Comparison of ENCODE assay signal across 12 cellular contexts in genomic region chr17:2390199-2390880, GRCh38. TPM values are rescaled to one million over a fixed set of nuclear protein-coding genes. Genes with fewer than 3 reads are reported as not detected.
DNase-seq lines count a peak whose midpoint lies in the region; ATAC-seq, FAIRE-seq and TF ChIP-seq lines count a peak whose summit lies in the region.
"Had no signal": no experiment of that assay in that cellular context is flagged by ENCODE, and none has a peak within 500 bp of the region (broad histone marks: within the 10 kb centered on the region; RNA-seq: fewer than 3 reads in every experiment).

No MANE protein-coding gene starts in this region.

- POLR2A ChIA-PET in activated CD8-positive, alpha-beta T cell treated with anti-CD3 and anti-CD28 coated beads for 36 hours (lab: Charles Lee), result interaction anchor here (1.2 to 3.5 kb wide), 5 partner anchors 8 to 296 kb away, joined by 4 to 61 read pairs (median 22); partner anchors contain the start of genes MNT, SGSM2 and TSR1

- no peaks in the 10 kb centered on the region for H3K27me3 ChIP-seq in smooth muscle cell (ENCODE audit: low read depth)

- FAIRE-seq in kidney (lab: Jason Lieb, UNC), result no peak
- FAIRE-seq: A549 had no signal

- CTCF ChIA-PET in activated CD8-positive, alpha-beta T cell treated with anti-CD3 and anti-CD28 coated beads for 36 hours (lab: Charles Lee), result interaction anchor here (1.3 to 5.2 kb wide), 2 partner anchors 11 to 26 kb away, joined by 3 to 54 read pairs; no protein-coding TSS in a partner anchor

- peak overlapping the region; percentile 47 for H3K4me3 Mint-ChIP-seq in T-helper 2 cell treated with Interferon-gamma antibody and Interleukin-4, amounts not matched to agents 5 μg/mL and 100 μg/mL, for 36 hours
- H3K4me3 Mint-ChIP-seq in activated CD8-positive, alpha-beta T cell treated with anti-CD3 and anti-CD28 coated beads for 36 hours, result peak overlapping the region; percentile 45
- peak overlapping the region in 1 of 2 donors; percentile 93 for H3K4me3 Mint-ChIP-seq in stimulated activated naive B cell treated with anti-CD40 and anti-IgM and Interleukin-4, amounts not matched to agents 10 μg/mL and 1 μg/mL and 100 μg/mL, for 72 hours

- ATAC-seq in activated CD8-positive, alpha-beta T cell treated with anti-CD3 and anti-CD28 coated beads for 36 hours, result no peak
- ATAC-seq in stimulated activated naive B cell treated with anti-CD40 and anti-IgM and Interleukin-4, amounts not matched to agents 10 μg/mL and 1 μg/mL and 100 μg/mL, for 72 hours (replicated peaks), result no peak
- ATAC-seq: A549 had no signal

- TF ChIP-seq CTCF in activated CD8-positive, alpha-beta T cell treated with anti-CD3 and anti-CD28 coated beads for 36 hours (IDR thresholded peaks at IDR 0.05), result no peak
- TF ChIP-seq CTCF in kidney (IDR thresholded peaks at IDR 0.05; ENCODE audit: borderline replicate concordance, extremely low read depth, insufficient read depth), result no peak
- TF ChIP-seq CTCF in smooth muscle cell (IDR thresholded peaks at IDR 0.05; ENCODE audit: borderline replicate concordance, insufficient read depth, poor library complexity, severe bottlenecking), result no peak

- H2AFZ ChIP-seq in smooth muscle cell (ENCODE audit: low read depth), result no peak overlapping the region

- no peak overlapping the region for H3K9ac ChIP-seq in kidney (ENCODE audit: low read length in 2 of 2)
- no peak overlapping the region for H3K9ac ChIP-seq in smooth muscle cell (ENCODE audit: low read depth)

- intact Hi-C loops in activated CD8-positive, alpha-beta T cell treated with anti-CD3 and anti-CD28 coated beads for 36 hours (cut with micrococcal nuclease), result no loop called here
- intact Hi-C loops in kidney (cut with DNase I), result no loop called here

- no peak for DNase-seq in T-helper 2 cell treated with Interferon-gamma antibody and Interleukin-4, amounts not matched to agents 5 μg/mL and 100 μg/mL, for 36 hours (ENCODE audit: low spot score)
- DNase-seq in T-helper 2 cell, result no peak
- DNase-seq in activated CD8-positive, alpha-beta T cell treated with anti-CD3 and anti-CD28 coated beads for 36 hours, result no peak
- DNase-seq in kidney, result peak; percentile 71
- no peak for DNase-seq in stimulated activated naive B cell treated with anti-CD40 and anti-IgM and Interleukin-4, amounts not matched to agents 10 μg/mL and 1 μg/mL and 100 μg/mL, for 72 hours
- no peak for DNase-seq in HuH-7.5 (ENCODE audit: low spot score)
- no peak for DNase-seq in smooth muscle cell (lab: John Stamatoyannopoulos, UW; ENCODE audit: unreplicated experiment)
- no peak for DNase-seq in activated CD4-positive, alpha-beta T cell treated with anti-CD3 and anti-CD28 coated beads, Interleukin-2, amount 50 U/mL, for 48 hours
- DNase-seq: activated CD4-positive, CD25-positive, alpha-beta regulatory T cell; NCI-H1694 treated with DMSO at 0.1 percent for 48 hours had no signal

- H3K27ac ChIP-seq in kidney (ENCODE audit: low read depth in 2 of 2, low read length in 2 of 2) (no peak overlapping the region), smooth muscle cell (ENCODE audit: low read depth) (no peak overlapping the region)

- peaks cover 48% of the 10 kb centered on the region for H3K79me2 ChIP-seq in smooth muscle cell (ENCODE audit: low read depth)

- WGBS in smooth muscle cell (ENCODE audit: low lambda C conversion rate), result 95% methylated on average over 12 of the region's 12 CpGs

- peaks cover 25% of the 10 kb centered on the region for H3F3A ChIP-seq in smooth muscle cell (ENCODE audit: low read depth)

- no peaks in the 10 kb centered on the region for H3K27me3 Mint-ChIP-seq in T-helper 2 cell treated with Interferon-gamma antibody and Interleukin-4, amounts not matched to agents 5 μg/mL and 100 μg/mL, for 36 hours (ENCODE audit: low read depth)
- H3K27me3 Mint-ChIP-seq in activated CD8-positive, alpha-beta T cell treated with anti-CD3 and anti-CD28 coated beads for 36 hours, result no peaks in the 10 kb centered on the region
- no peaks in the 10 kb centered on the region for H3K27me3 Mint-ChIP-seq in stimulated activated naive B cell treated with anti-CD40 and anti-IgM and Interleukin-4, amounts not matched to agents 10 μg/mL and 1 μg/mL and 100 μg/mL, for 72 hours

- no peak overlapping the region for H3K4me2 ChIP-seq in smooth muscle cell
- H3K4me2 ChIP-seq: A549 had no signal

- no peaks in the 10 kb centered on the region for H3K9me3 Mint-ChIP-seq in T-helper 2 cell treated with Interferon-gamma antibody and Interleukin-4, amounts not matched to agents 5 μg/mL and 100 μg/mL, for 36 hours
- H3K9me3 Mint-ChIP-seq in activated CD8-positive, alpha-beta T cell treated with anti-CD3 and anti-CD28 coated beads for 36 hours, result no peaks in the 10 kb centered on the region
- no peaks in the 10 kb centered on the region for H3K9me3 Mint-ChIP-seq in stimulated activated naive B cell treated with anti-CD40 and anti-IgM and Interleukin-4, amounts not matched to agents 10 μg/mL and 1 μg/mL and 100 μg/mL, for 72 hours

- H3K4me1 ChIP-seq in kidney (ENCODE audit: control insufficient read depth in 1 of 2, insufficient read depth in 1 of 2, low read depth in 1 of 2, low read length in 2 of 2) (peaks cover 18 to 25% of the 10 kb centered on the region in 2 donors), smooth muscle cell (ENCODE audit: low read depth) (peaks cover 15% of the 10 kb centered on the region)

- H3K36me3 ChIP-seq in kidney (ENCODE audit: control insufficient read depth in 1 of 2, insufficient read depth in 2 of 2, low read length in 2 of 2) (peaks cover 0 to 9% of the 10 kb centered on the region in 2 donors), smooth muscle cell (ENCODE audit: low read depth) (no peaks in the 10 kb centered on the region)

- no peaks in the 10 kb centered on the region for H3K9me3 ChIP-seq in kidney (ENCODE audit: control insufficient read depth in 1 of 2, low read length in 2 of 2)
- H3K9me3 ChIP-seq in smooth muscle cell (replicated peaks; ENCODE audit: low read depth), result no peaks in the 10 kb centered on the region
- H3K9me3 ChIP-seq: A549 had no signal

- peaks cover 25% of the 10 kb centered on the region for H3K4me1 Mint-ChIP-seq in T-helper 2 cell treated with Interferon-gamma antibody and Interleukin-4, amounts not matched to agents 5 μg/mL and 100 μg/mL, for 36 hours (ENCODE audit: low read depth)
- H3K4me1 Mint-ChIP-seq in activated CD8-positive, alpha-beta T cell treated with anti-CD3 and anti-CD28 coated beads for 36 hours (ENCODE audit: low read depth), result peaks cover 36% of the 10 kb centered on the region
- H3K4me1 Mint-ChIP-seq in stimulated activated naive B cell treated with anti-CD40 and anti-IgM and Interleukin-4, amounts not matched to agents 10 μg/mL and 1 μg/mL and 100 μg/mL, for 72 hours, result peaks cover 37 to 61% of the 10 kb centered on the region in 2 donors

- H4K20me1 ChIP-seq in smooth muscle cell (ENCODE audit: low read depth), result peaks cover 58% of the 10 kb centered on the region

- H3K36me3 Mint-ChIP-seq in T-helper 2 cell treated with Interferon-gamma antibody and Interleukin-4, amounts not matched to agents 5 μg/mL and 100 μg/mL, for 36 hours (ENCODE audit: low read depth), result peaks cover 18% of the 10 kb centered on the region
- H3K36me3 Mint-ChIP-seq in activated CD8-positive, alpha-beta T cell treated with anti-CD3 and anti-CD28 coated beads for 36 hours (ENCODE audit: low read depth), result peaks cover 13% of the 10 kb centered on the region
- H3K36me3 Mint-ChIP-seq in stimulated activated naive B cell treated with anti-CD40 and anti-IgM and Interleukin-4, amounts not matched to agents 10 μg/mL and 1 μg/mL and 100 μg/mL, for 72 hours, result peaks cover 22 to 35% of the 10 kb centered on the region in 2 donors

- H3K4me3 ChIP-seq in kidney (ENCODE audit: low read length in 2 of 2), result no peak overlapping the region
- H3K4me3 ChIP-seq in smooth muscle cell, result no peak overlapping the region
- H3K4me3 ChIP-seq: A549, lung had no signal

- peak overlapping the region; percentile 62 for H3K27ac Mint-ChIP-seq in T-helper 2 cell treated with Interferon-gamma antibody and Interleukin-4, amounts not matched to agents 5 μg/mL and 100 μg/mL, for 36 hours
- peak overlapping the region; percentile 95 for H3K27ac Mint-ChIP-seq in activated CD8-positive, alpha-beta T cell treated with anti-CD3 and anti-CD28 coated beads for 36 hours
- H3K27ac Mint-ChIP-seq in stimulated activated naive B cell treated with anti-CD40 and anti-IgM and Interleukin-4, amounts not matched to agents 10 μg/mL and 1 μg/mL and 100 μg/mL, for 72 hours, result peak overlapping the region; percentile 20

RNA-seq across cellular contexts. Expression of gene MNT, which starts 10.5 kb away (rescaled TPM):
- total RNA-seq in activated CD8-positive, alpha-beta T cell treated with anti-CD3 and anti-CD28 coated beads for 36 hours, result 10 to 100 TPM; 21.6 to 23.1 TPM
- total RNA-seq in kidney (39.8 TPM), smooth muscle cell (7.5 and 12.8 TPM in 2 replicates)
- polyA plus RNA-seq in kidney (ENCODE audit: insufficient read depth, low read depth, low replicate concordance) (3.7 TPM), smooth muscle cell (5.7 and 9.0 TPM in 2 replicates)

RNA-seq across cellular contexts. Expression of gene SGSM2, which starts 53.0 kb away (rescaled TPM):
- 10 to 100 TPM; 31.8 to 37.7 TPM for total RNA-seq in activated CD8-positive, alpha-beta T cell treated with anti-CD3 and anti-CD28 coated beads for 36 hours
- total RNA-seq in kidney (58.0 TPM), smooth muscle cell (10.4 and 20.8 TPM in 2 replicates)
- polyA plus RNA-seq in kidney (ENCODE audit: insufficient read depth, low read depth, low replicate concordance) (33.7 TPM), smooth muscle cell (26.9 and 33.2 TPM in 2 replicates)

RNA-seq across cellular contexts. Expression of gene TSR1, which starts 54.1 kb away (rescaled TPM):
- 10 to 100 TPM; 75.8 to 79.4 TPM for total RNA-seq in activated CD8-positive, alpha-beta T cell treated with anti-CD3 and anti-CD28 coated beads for 36 hours
- 24.4 TPM for total RNA-seq in kidney
- 9.1 TPM for polyA plus RNA-seq in kidney (ENCODE audit: insufficient read depth, low read depth, low replicate concordance)
- 22.1 and 39.5 TPM in 2 replicates for total RNA-seq in smooth muscle cell
- 17.6 and 23.7 TPM in 2 replicates for polyA plus RNA-seq in smooth muscle cell

Comparison
In these comparisons a context has a peak if more than half of its experiments do, and no peak if none do; other contexts are left out.
1. H3K27ac Mint-ChIP-seq: peak in every context shown above with its lines; median percentile 95 in activated CD8-positive, alpha-beta T cell treated with anti-CD3 and anti-CD28 coated beads for 36 hours; 62 in T-helper 2 cell treated with Interferon-gamma antibody and Interleukin-4, amounts not matched to agents 5 μg/mL and 100 μg/mL, for 36 hours; 20 in stimulated activated naive B cell treated with anti-CD40 and anti-IgM and Interleukin-4, amounts not matched to agents 10 μg/mL and 1 μg/mL and 100 μg/mL, for 72 hours.